ENCODE assay signal across 19 cellular contexts in genomic region chr3:72485649-72486048, GRCh38. TPM values are rescaled to one million over a fixed set of nuclear protein-coding genes. Genes with fewer than 3 reads are reported as not detected.
DNase-seq lines count a peak whose midpoint lies in the region; ATAC-seq and TF ChIP-seq lines count a peak whose summit lies in the region.
"Had no signal": no experiment of that assay in that cellular context is flagged by ENCODE, and none has a peak within 500 bp of the region (broad histone marks: within the 10 kb centered on the region; RNA-seq: fewer than 3 reads in every experiment).

No MANE protein-coding gene starts in this region.

- H3K4me3 Mint-ChIP-seq in activated CD4-positive, alpha-beta memory T cell treated with anti-CD3 and anti-CD28 coated beads for 36 hours, result no peak overlapping the region
- no peak overlapping the region for H3K4me3 Mint-ChIP-seq in activated CD4-positive, alpha-beta memory T cell treated with anti-CD3 and anti-CD28 coated beads, Interleukin-2, amount 10 ng/mL, durations not matched to agents 7 days and 5 days
- H3K4me3 Mint-ChIP-seq in activated naive CD8-positive, alpha-beta T cell treated with anti-CD3 and anti-CD28 coated beads, Interleukin-2, amount 50 U/mL, for 24 hours, result no peak overlapping the region
- H3K4me3 Mint-ChIP-seq: activated B cell treated with CpG ODN at 0.5 μM for 24 hours had no signal

- peak overlapping the region; percentile 27 for H3K27ac ChIP-seq in left ventricle myocardium inferior (replicated peaks)
- H3K27ac ChIP-seq in gastrocnemius medialis, result no peak overlapping the region

- H3K4me1 ChIP-seq in left ventricle myocardium inferior (peaks cover 54% of the 10 kb centered on the region), gastrocnemius medialis (peaks cover 12 to 23% of the 10 kb centered on the region in 2 donors)

- H3K27me3 ChIP-seq in left ventricle myocardium inferior (ENCODE audit: low read depth) (no peaks in the 10 kb centered on the region), gastrocnemius medialis (no peaks in the 10 kb centered on the region)
- H3K27me3 ChIP-seq: ascending aorta had no signal

- H3K36me3 Mint-ChIP-seq in activated CD4-positive, alpha-beta memory T cell treated with anti-CD3 and anti-CD28 coated beads for 36 hours, result peaks cover 17% of the 10 kb centered on the region
- peaks cover 4% of the 10 kb centered on the region for H3K36me3 Mint-ChIP-seq in activated CD4-positive, alpha-beta memory T cell treated with anti-CD3 and anti-CD28 coated beads, Interleukin-2, amount 10 ng/mL, durations not matched to agents 7 days and 5 days (ENCODE audit: low read depth)
- H3K36me3 Mint-ChIP-seq in activated naive CD8-positive, alpha-beta T cell treated with anti-CD3 and anti-CD28 coated beads, Interleukin-2, amount 50 U/mL, for 24 hours (ENCODE audit: low read depth), result peaks cover 19% of the 10 kb centered on the region

- H3K4me3 ChIP-seq in left ventricle myocardium inferior, result no peak overlapping the region
- no peak overlapping the region for H3K4me3 ChIP-seq in gastrocnemius medialis
- H3K4me3 ChIP-seq: ascending aorta had no signal

- POLR2A ChIA-PET in activated CD4-positive, alpha-beta memory T cell treated with anti-CD3 and anti-CD28 coated beads for 36 hours (lab: Charles Lee), result interaction anchor here (0.6 kb wide), 1 partner anchor 515 kb away, joined by 3 read pairs; no protein-coding TSS in a partner anchor
- POLR2A ChIA-PET in activated CD4-positive, alpha-beta memory T cell treated with anti-CD3 and anti-CD28 coated beads, Interleukin-2, amount 10 ng/mL, durations not matched to agents 7 days and 5 days (lab: Charles Lee), result no interaction called here

- CTCF ChIA-PET in activated CD4-positive, alpha-beta memory T cell treated with anti-CD3 and anti-CD28 coated beads for 36 hours (lab: Charles Lee), result interaction anchor here (1.5 kb wide), 1 partner anchor 12 kb away, joined by 3 read pairs; no protein-coding TSS in a partner anchor
- CTCF ChIA-PET in activated CD4-positive, alpha-beta memory T cell treated with anti-CD3 and anti-CD28 coated beads, Interleukin-2, amount 10 ng/mL, durations not matched to agents 7 days and 5 days (lab: Charles Lee), result no interaction called here

- H3K36me3 ChIP-seq in left ventricle myocardium inferior (no peaks in the 10 kb centered on the region), gastrocnemius medialis (no peaks in the 10 kb centered on the region)
- H3K36me3 ChIP-seq: ascending aorta had no signal

- no peak for DNase-seq in activated CD4-positive, alpha-beta memory T cell treated with anti-CD3 and anti-CD28 coated beads for 36 hours
- no peak for DNase-seq in activated CD4-positive, alpha-beta memory T cell treated with anti-CD3 and anti-CD28 coated beads, Interleukin-2, amount 10 ng/mL, durations not matched to agents 7 days and 5 days
- no peak for DNase-seq in activated naive CD8-positive, alpha-beta T cell treated with anti-CD3 and anti-CD28 coated beads, Interleukin-2, amount 50 U/mL, for 24 hours
- peak; percentile 36 for DNase-seq in left ventricle myocardium inferior
- peak; percentile 10 to 28 for DNase-seq in gastrocnemius medialis
- no peak for DNase-seq in NCI-H1105 treated with DMSO at 0.1 percent for 48 hours (lab: John Stamatoyannopoulos, UW)
- DNase-seq in NCI-H748 (lab: John Stamatoyannopoulos, UW; ENCODE audit: unreplicated experiment), result no peak
- DNase-seq: activated B cell treated with CpG ODN at 0.5 μM for 24 hours; activated T-cell treated with anti-CD3 and anti-CD28 coated beads for 4 hours; CD4-positive, alpha-beta T cell; dermis blood vessel endothelial cell; DND-41; NCI-H2107; NCI-H748 treated with DMSO at 0.1 percent for 48 hours; T-helper 1 cell had no signal

- H3K9me3 ChIP-seq in left ventricle myocardium inferior (replicated peaks), result no peaks in the 10 kb centered on the region
- H3K9me3 ChIP-seq in gastrocnemius medialis, result no peaks in the 10 kb centered on the region
- H3K9me3 ChIP-seq: ascending aorta had no signal

- peaks cover 76% of the 10 kb centered on the region for H3K4me1 Mint-ChIP-seq in activated CD4-positive, alpha-beta memory T cell treated with anti-CD3 and anti-CD28 coated beads for 36 hours (ENCODE audit: low read depth)
- H3K4me1 Mint-ChIP-seq in activated CD4-positive, alpha-beta memory T cell treated with anti-CD3 and anti-CD28 coated beads, Interleukin-2, amount 10 ng/mL, durations not matched to agents 7 days and 5 days, result peaks cover 51% of the 10 kb centered on the region
- peaks cover 78% of the 10 kb centered on the region for H3K4me1 Mint-ChIP-seq in activated naive CD8-positive, alpha-beta T cell treated with anti-CD3 and anti-CD28 coated beads, Interleukin-2, amount 50 U/mL, for 24 hours

- peak overlapping the region; percentile 83 for H3K27ac Mint-ChIP-seq in activated CD4-positive, alpha-beta memory T cell treated with anti-CD3 and anti-CD28 coated beads for 36 hours
- H3K27ac Mint-ChIP-seq in activated CD4-positive, alpha-beta memory T cell treated with anti-CD3 and anti-CD28 coated beads, Interleukin-2, amount 10 ng/mL, durations not matched to agents 7 days and 5 days, result no peak overlapping the region
- H3K27ac Mint-ChIP-seq in activated naive CD8-positive, alpha-beta T cell treated with anti-CD3 and anti-CD28 coated beads, Interleukin-2, amount 50 U/mL, for 24 hours, result peak overlapping the region; percentile 91
- H3K27ac Mint-ChIP-seq: activated B cell treated with CpG ODN at 0.5 μM for 24 hours; CD4-positive, alpha-beta T cell had no signal

- intact Hi-C loops in activated CD4-positive, alpha-beta memory T cell treated with anti-CD3 and anti-CD28 coated beads for 36 hours (cut with micrococcal nuclease), result loop anchor here (1.0 to 10.0 kb wide), 2 partner anchors 142 to 611 kb away; no protein-coding TSS in a partner anchor
- intact Hi-C loops in left ventricle myocardium inferior (cut with micrococcal nuclease) (no loop called here), gastrocnemius medialis (cut with DNase I; ENCODE audit: low total_unique reads) (no loop called here)

- TF ChIP-seq POLR2A in gastrocnemius medialis (IDR thresholded peaks at IDR 0.05), result no peak

- TF ChIP-seq CTCF in left ventricle myocardium inferior (IDR thresholded peaks at IDR 0.05; ENCODE audit: borderline replicate concordance), result no peak
- TF ChIP-seq CTCF in gastrocnemius medialis (IDR thresholded peaks at IDR 0.05 in 4 of 5, conservative IDR thresholded peaks at IDR 0.05 in 1 of 5), result no peak

- H3K9me3 Mint-ChIP-seq in activated CD4-positive, alpha-beta memory T cell treated with anti-CD3 and anti-CD28 coated beads for 36 hours, result peaks cover 17% of the 10 kb centered on the region
- H3K9me3 Mint-ChIP-seq in activated CD4-positive, alpha-beta memory T cell treated with anti-CD3 and anti-CD28 coated beads, Interleukin-2, amount 10 ng/mL, durations not matched to agents 7 days and 5 days, result peaks cover 5% of the 10 kb centered on the region
- peaks cover 14% of the 10 kb centered on the region for H3K9me3 Mint-ChIP-seq in activated naive CD8-positive, alpha-beta T cell treated with anti-CD3 and anti-CD28 coated beads, Interleukin-2, amount 50 U/mL, for 24 hours
- H3K9me3 Mint-ChIP-seq: CD4-positive, alpha-beta T cell had no signal

- no peaks in the 10 kb centered on the region for H3K27me3 Mint-ChIP-seq in activated CD4-positive, alpha-beta memory T cell treated with anti-CD3 and anti-CD28 coated beads for 36 hours
- H3K27me3 Mint-ChIP-seq in activated CD4-positive, alpha-beta memory T cell treated with anti-CD3 and anti-CD28 coated beads, Interleukin-2, amount 10 ng/mL, durations not matched to agents 7 days and 5 days, result no peaks in the 10 kb centered on the region
- no peaks in the 10 kb centered on the region for H3K27me3 Mint-ChIP-seq in activated naive CD8-positive, alpha-beta T cell treated with anti-CD3 and anti-CD28 coated beads, Interleukin-2, amount 50 U/mL, for 24 hours
- H3K27me3 Mint-ChIP-seq: CD4-positive, alpha-beta T cell had no signal

- in situ Hi-C loops in gastrocnemius medialis (cut with MboI; ENCODE audit: low sequenced_read_pairs in 4 of 4), result no loop called here

- ATAC-seq in activated naive CD8-positive, alpha-beta T cell treated with anti-CD3 and anti-CD28 coated beads, Interleukin-2, amount 50 U/mL, for 24 hours, result no peak
- ATAC-seq in gastrocnemius medialis, result no peak
- ATAC-seq in GM21529 (IDR thresholded peaks at IDR 0.05; ENCODE audit: unreplicated experiment), result no peak
- ATAC-seq: esophagus mucosa, Panc1 had no signal

RNA-seq across cellular contexts. Expression of gene RYBP, which starts 39.2 kb away (rescaled TPM):
- total RNA-seq in activated CD4-positive, alpha-beta memory T cell treated with anti-CD3 and anti-CD28 coated beads for 36 hours, result 10 to 100 TPM; 36.5 to 37.0 TPM
- total RNA-seq in activated CD4-positive, alpha-beta memory T cell treated with anti-CD3 and anti-CD28 coated beads, Interleukin-2, amount 10 ng/mL, durations not matched to agents 7 days and 5 days, result 10 to 100 TPM; 17.5 to 17.6 TPM
- total RNA-seq in left ventricle myocardium inferior (7.6 TPM), gastrocnemius medialis (1 to 10 TPM; 2.8 to 3.4 (median 3.3) TPM)

Comparison
In these comparisons a context has a peak if more than half of its experiments do, and no peak if none do; other contexts are left out.
1. DNase-seq: peak in left ventricle myocardium inferior (single experiment) and gastrocnemius medialis (2 of 2); none in activated CD4-positive, alpha-beta memory T cell treated with anti-CD3 and anti-CD28 coated beads for 36 hours (single experiment), activated CD4-positive, alpha-beta memory T cell treated with anti-CD3 and anti-CD28 coated beads, Interleukin-2, amount 10 ng/mL, durations not matched to agents 7 days and 5 days (single experiment), activated naive CD8-positive, alpha-beta T cell treated with anti-CD3 and anti-CD28 coated beads, Interleukin-2, amount 50 U/mL, for 24 hours (single experiment), NCI-H1105 treated with DMSO at 0.1 percent for 48 hours (single experiment) and NCI-H748 (single experiment).